14 cellular contexts compared by ENCODE assay signal in the genomic region with DNA sequence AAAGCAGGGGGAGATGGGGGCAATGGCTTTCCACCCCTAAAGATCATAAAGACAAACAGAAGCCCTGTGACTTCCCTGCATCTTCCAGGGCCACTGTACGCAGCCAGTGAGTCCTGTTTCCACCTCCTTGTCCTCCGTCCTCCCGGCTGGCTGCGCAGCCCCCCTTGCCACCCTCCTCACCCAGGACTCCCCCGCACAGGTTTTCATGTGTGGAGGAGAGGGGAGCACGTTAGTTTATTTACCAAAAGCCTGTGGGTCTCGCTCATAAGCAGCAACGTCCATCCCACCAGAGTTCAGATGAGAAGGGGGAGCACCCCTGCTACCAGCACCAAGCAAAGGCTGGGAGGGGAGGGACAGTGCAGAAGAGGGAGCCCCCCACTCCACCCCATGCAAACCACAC. TPM values are rescaled to one million over a fixed set of nuclear protein-coding genes. Genes with fewer than 3 reads are reported as not detected.
DNase-seq lines count a peak whose midpoint lies in the region; ATAC-seq and TF ChIP-seq lines count a peak whose summit lies in the region.
"Had no signal": no experiment of that assay in that cellular context is flagged by ENCODE, and none has a peak within 500 bp of the region (broad histone marks: within the 10 kb centered on the region; RNA-seq: fewer than 3 reads in every experiment).

No MANE protein-coding gene starts in this region.

- H3K4me1 Mint-ChIP-seq in neural progenitor cell = peaks cover 12% of the 10 kb centered on the region
- no peaks in the 10 kb centered on the region for H3K4me1 Mint-ChIP-seq in activated T-cell treated with anti-CD3 and anti-CD28 coated beads, Interleukin-2, amount 50 U/mL, for 4 hours (ENCODE audit: low read depth)
- H3K4me1 Mint-ChIP-seq: B cell had no signal

- WGBS in thyroid gland, 2 donors = 55 to 66% methylated on average over 8 of the region's 8 CpGs

- TF ChIP-seq POLR2A in thyroid gland (IDR thresholded peaks at IDR 0.05) = no peak

- H3K4me3 Mint-ChIP-seq in neural progenitor cell = no peak overlapping the region
- H3K4me3 Mint-ChIP-seq in activated T-cell treated with anti-CD3 and anti-CD28 coated beads, Interleukin-2, amount 50 U/mL, for 4 hours = no peak overlapping the region
- H3K4me3 Mint-ChIP-seq: B cell; CD4-positive, alpha-beta T cell; GM23338; H9 had no signal

- no peaks in the 10 kb centered on the region for H3K36me3 Mint-ChIP-seq in neural progenitor cell
- no peaks in the 10 kb centered on the region for H3K36me3 Mint-ChIP-seq in activated T-cell treated with anti-CD3 and anti-CD28 coated beads, Interleukin-2, amount 50 U/mL, for 4 hours (ENCODE audit: insufficient read depth)

- TF ChIP-seq CTCF in left ventricle myocardium inferior (IDR thresholded peaks at IDR 0.05; ENCODE audit: borderline replicate concordance) = no peak
- no peak for TF ChIP-seq CTCF in neural progenitor cell (IDR thresholded peaks at IDR 0.05)
- no peak for TF ChIP-seq CTCF in thyroid gland (IDR thresholded peaks at IDR 0.05)

- H3K27ac ChIP-seq in left ventricle myocardium inferior (replicated peaks) = no peak overlapping the region
- H3K27ac ChIP-seq in neural progenitor cell = no peak overlapping the region
- H3K27ac ChIP-seq in thyroid gland = peak overlapping the region in 2 of 3 donors; percentile 45 to 52

- H3K9me3 ChIP-seq in left ventricle myocardium inferior (replicated peaks) = no peaks in the 10 kb centered on the region
- H3K9me3 ChIP-seq in neural progenitor cell (ENCODE audit: low read depth) = no peaks in the 10 kb centered on the region
- H3K9me3 ChIP-seq in thyroid gland = no peaks in the 10 kb centered on the region

- no peak for ATAC-seq in left ventricle myocardium superior
- ATAC-seq in activated T-cell treated with anti-CD3 and anti-CD28 coated beads, Interleukin-2, amount 50 U/mL, for 4 hours = no peak
- ATAC-seq: GM12878, GM23338 had no signal

- peaks cover 22% of the 10 kb centered on the region for H3K27me3 ChIP-seq in left ventricle myocardium inferior (ENCODE audit: low read depth)
- H3K27me3 ChIP-seq in neural progenitor cell = peaks cover 27% of the 10 kb centered on the region
- no peaks in the 10 kb centered on the region for H3K27me3 ChIP-seq in thyroid gland

- H4K20me1 ChIP-seq in neural progenitor cell (ENCODE audit: low read depth) = no peaks in the 10 kb centered on the region

- peaks cover under 1% of the 10 kb centered on the region for H3F3A ChIP-seq in neural progenitor cell (ENCODE audit: low read depth)

- no peak overlapping the region for H2AFZ ChIP-seq in neural progenitor cell (replicated peaks)
- H2AFZ ChIP-seq: GM23338 had no signal

- H3K27ac Mint-ChIP-seq in neural progenitor cell = no peak overlapping the region
- H3K27ac Mint-ChIP-seq: B cell; CD4-positive, alpha-beta T cell; GM23338; H9 had no signal

- no peaks in the 10 kb centered on the region for H3K9me3 Mint-ChIP-seq in neural progenitor cell
- H3K9me3 Mint-ChIP-seq in activated T-cell treated with anti-CD3 and anti-CD28 coated beads, Interleukin-2, amount 50 U/mL, for 4 hours = no peaks in the 10 kb centered on the region
- H3K9me3 Mint-ChIP-seq: CD4-positive, alpha-beta T cell; GM23338; H9 had no signal

- H3K36me3 ChIP-seq in left ventricle myocardium inferior (no peaks in the 10 kb centered on the region), neural progenitor cell (no peaks in the 10 kb centered on the region), thyroid gland (peaks cover 0 to 4% of the 10 kb centered on the region in 2 donors)

- peaks cover 8% of the 10 kb centered on the region for H3K27me3 Mint-ChIP-seq in neural progenitor cell (ENCODE audit: insufficient read depth, low read depth)
- H3K27me3 Mint-ChIP-seq in activated T-cell treated with anti-CD3 and anti-CD28 coated beads, Interleukin-2, amount 50 U/mL, for 4 hours (ENCODE audit: low read depth) = no peaks in the 10 kb centered on the region
- H3K27me3 Mint-ChIP-seq: B cell had no signal

- no peak overlapping the region for H3K9ac ChIP-seq in neural progenitor cell

- DNase-seq in left ventricle myocardium inferior (peak; percentile 9), left ventricle myocardium superior (no peak), neural progenitor cell (ENCODE audit: low spot score) (no peak), thyroid gland (no peak), OCI-M1 (lab: John Stamatoyannopoulos, UW) (no peak), NCI-H2081 treated with DMSO at 0.1 percent for 48 hours (lab: John Stamatoyannopoulos, UW) (no peak)
- no peak for DNase-seq in activated T-cell treated with anti-CD3 and anti-CD28 coated beads, Interleukin-2, amount 50 U/mL, for 4 hours
- DNase-seq: CD4-positive, alpha-beta T cell; DMS79; H9 had no signal

- peaks cover 24% of the 10 kb centered on the region for H3K4me1 ChIP-seq in left ventricle myocardium inferior
- H3K4me1 ChIP-seq in neural progenitor cell = peaks cover 26% of the 10 kb centered on the region
- H3K4me1 ChIP-seq in thyroid gland = peaks cover 44 to 56% of the 10 kb centered on the region in 2 donors

- H3K4me3 ChIP-seq in left ventricle myocardium inferior (no peak overlapping the region), neural progenitor cell (no peak overlapping the region), thyroid gland (replicated peaks in 1 of 3) (no peak overlapping the region)
- H3K4me3 ChIP-seq: GM12878, GM23338 had no signal

- peak overlapping the region; percentile 45 for H3K4me2 ChIP-seq in neural progenitor cell
- H3K4me2 ChIP-seq: GM23338 had no signal

- intact Hi-C loops in left ventricle myocardium inferior (cut with micrococcal nuclease) (no loop called here), left ventricle myocardium superior (cut with micrococcal nuclease) (no loop called here), thyroid gland (cut with DNase I) (loop anchor here (10.0 kb wide), 2 partner anchors 521 to 581 kb away; no protein-coding TSS in a partner anchor)

- H3K79me2 ChIP-seq in neural progenitor cell (ENCODE audit: low read depth) = no peaks in the 10 kb centered on the region

RNA-seq across cellular contexts. Expression of a gene that starts 11.7 kb away (rescaled TPM):
- 1.5 TPM for total RNA-seq in left ventricle myocardium inferior
- total RNA-seq in left ventricle myocardium superior = 4.2 TPM
- 0.21 and 1.2 TPM in 2 replicates for total RNA-seq in neural progenitor cell (ENCODE audit: low replicate concordance)
- total RNA-seq in thyroid gland = 10 to 100 TPM; 11.8 to 24.2 (median 16.3) TPM
- under 1 TPM in 1 of 3 donors, not detected in 2; 0.16 TPM for total RNA-seq in activated T-cell treated with anti-CD3 and anti-CD28 coated beads, Interleukin-2, amount 50 U/mL, for 4 hours
- total RNA-seq: B cell, G401, GM12878 had no signal

Comparison
In these comparisons a context has a peak if more than half of its experiments do, and no peak if none do; other contexts are left out.
1. H3K27ac ChIP-seq: peak in thyroid gland (2 of 3); none in left ventricle myocardium inferior (single experiment) and neural progenitor cell (single experiment).